1 cellular context compared by ENCODE assay signal in genomic region chr17:15238064-15238463, GRCh38.
TF ChIP-seq lines count a peak whose summit lies in the region.

No MANE protein-coding gene starts in this region.

TF ChIP-seq in HepG2, 621 proteins besides CTCF, POLR2A, EP300 and RAD21 (continued from another document):
- no peak for TF ChIP-seq ZNF17 (CRISPR knock-in tag; IDR thresholded peaks at IDR 0.05)
- no peak for TF ChIP-seq NBN (conservative IDR thresholded peaks at IDR 0.05)
- no peak for TF ChIP-seq PCBP1 (IDR thresholded peaks at IDR 0.05; ENCODE audit: borderline replicate concordance, low read depth, low read length)
- TF ChIP-seq ZMYM4 (CRISPR knock-in tag; IDR thresholded peaks at IDR 0.05), result no peak
- no peak for TF ChIP-seq ZBTB25 (CRISPR knock-in tag; IDR thresholded peaks at IDR 0.05)
- no peak for TF ChIP-seq HDAC6 (IDR thresholded peaks at IDR 0.05; ENCODE audit: low read depth, low read length)
- TF ChIP-seq ZBTB8A (CRISPR knock-in tag; IDR thresholded peaks at IDR 0.05; ENCODE audit: borderline replicate concordance, low read depth), result no peak
- TF ChIP-seq ZBTB21 (CRISPR knock-in tag; IDR thresholded peaks at IDR 0.05), result no peak
